Comparison of ENCODE assay signal across 9 cellular contexts in the genomic region with DNA sequence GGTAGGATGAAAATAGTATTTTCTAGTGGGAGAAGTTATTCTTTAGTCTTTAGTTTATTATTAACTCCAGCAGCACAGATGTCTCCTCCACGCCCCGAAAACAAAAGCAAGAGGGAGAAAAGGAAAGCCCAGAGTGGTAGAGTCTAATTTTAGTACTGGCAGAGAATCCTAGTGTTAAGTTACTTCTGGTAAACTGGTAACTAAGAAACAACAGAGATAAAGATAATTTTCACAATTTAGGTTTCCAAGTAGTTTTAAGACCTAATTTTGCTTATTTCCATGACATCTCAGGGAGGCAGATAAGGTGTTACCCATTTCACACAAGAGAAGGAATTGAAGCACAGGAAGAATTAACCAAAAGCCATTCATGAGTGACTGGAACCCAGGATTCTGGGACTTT. TPM values are rescaled to one million over a fixed set of nuclear protein-coding genes. Genes with fewer than 3 reads are reported as not detected.
DNase-seq lines count a peak whose midpoint lies in the region; ATAC-seq and TF ChIP-seq lines count a peak whose summit lies in the region.
"Had no signal": no experiment of that assay in that cellular context is flagged by ENCODE, and none has a peak within 500 bp of the region (broad histone marks: within the 10 kb centered on the region; RNA-seq: fewer than 3 reads in every experiment).

No MANE protein-coding gene starts in this region.

- intact Hi-C loops in right cardiac atrium (cut with DNase I) (no loop called here), gastrocnemius medialis (cut with DNase I; ENCODE audit: low total_unique reads) (no loop called here), spleen (cut with DNase I; ENCODE audit: low total_unique reads) (no loop called here)

- DNase-seq in WTC11 (ENCODE audit: low spot score): no peak
- DNase-seq in right cardiac atrium: no peak
- no peak for DNase-seq in gastrocnemius medialis
- no peak for DNase-seq in spleen
- no peak for DNase-seq in mucosa of gallbladder (ENCODE audit: low spot score)
- DNase-seq in WERI-Rb-1: no peak
- DNase-seq in activated CD8-positive, alpha-beta memory T cell treated with anti-CD3 and anti-CD28 coated beads, Interleukin-2, amount 10 ng/mL, durations not matched to agents 7 days and 5 days: no peak
- DNase-seq: activated T-cell treated with anti-CD3 and anti-CD28 coated beads, Interleukin-2, amount 50 U/mL, for 72 hours had no signal

- TF ChIP-seq CTCF in WTC11 (IDR thresholded peaks at IDR 0.05): no peak
- no peak for TF ChIP-seq CTCF in gastrocnemius medialis (IDR thresholded peaks at IDR 0.05 in 4 of 5, conservative IDR thresholded peaks at IDR 0.05 in 1 of 5)
- no peak for TF ChIP-seq CTCF in spleen (IDR thresholded peaks at IDR 0.05 in 8 of 11, conservative IDR thresholded peaks at IDR 0.05 in 3 of 11)
- TF ChIP-seq CTCF in WERI-Rb-1 (IDR thresholded peaks at IDR 0.05; ENCODE audit: low read depth, low read length): no peak

- no peak for TF ChIP-seq POLR2A in gastrocnemius medialis (IDR thresholded peaks at IDR 0.05)
- TF ChIP-seq POLR2A in spleen (IDR thresholded peaks at IDR 0.05): no peak

- peaks cover 14% of the 10 kb centered on the region for H3K4me1 Mint-ChIP-seq in WTC11
- H3K4me1 Mint-ChIP-seq in activated CD8-positive, alpha-beta memory T cell treated with anti-CD3 and anti-CD28 coated beads, Interleukin-2, amount 10 ng/mL, durations not matched to agents 7 days and 5 days: no peaks in the 10 kb centered on the region

- H3K9me3 ChIP-seq in right cardiac atrium (ENCODE audit: control insufficient read depth, low read length) (no peaks in the 10 kb centered on the region), gastrocnemius medialis (no peaks in the 10 kb centered on the region), spleen (no peaks in the 10 kb centered on the region), WERI-Rb-1 (ENCODE audit: severe bottlenecking) (no peaks in the 10 kb centered on the region)

- peaks cover 20% of the 10 kb centered on the region for H3K36me3 Mint-ChIP-seq in WTC11
- H3K36me3 Mint-ChIP-seq in activated CD8-positive, alpha-beta memory T cell treated with anti-CD3 and anti-CD28 coated beads, Interleukin-2, amount 10 ng/mL, durations not matched to agents 7 days and 5 days: peaks cover 16% of the 10 kb centered on the region

- in situ Hi-C loops in gastrocnemius medialis (cut with MboI; ENCODE audit: low sequenced_read_pairs in 4 of 4): no loop called here

- no peaks in the 10 kb centered on the region for H3K27me3 Mint-ChIP-seq in WTC11 (ENCODE audit: low read depth)
- no peaks in the 10 kb centered on the region for H3K27me3 Mint-ChIP-seq in activated CD8-positive, alpha-beta memory T cell treated with anti-CD3 and anti-CD28 coated beads, Interleukin-2, amount 10 ng/mL, durations not matched to agents 7 days and 5 days

- no peaks in the 10 kb centered on the region for H3K27me3 ChIP-seq in right cardiac atrium (ENCODE audit: control insufficient read depth, insufficient read depth)
- no peaks in the 10 kb centered on the region for H3K27me3 ChIP-seq in gastrocnemius medialis
- H3K27me3 ChIP-seq in spleen (replicated peaks in 1 of 7): no peaks in the 10 kb centered on the region
- no peaks in the 10 kb centered on the region for H3K27me3 ChIP-seq in WERI-Rb-1 (ENCODE audit: insufficient read depth, low read depth, severe bottlenecking)

- H3K4me1 ChIP-seq in right cardiac atrium (ENCODE audit: control insufficient read depth, insufficient read depth, low read length) (no peaks in the 10 kb centered on the region), gastrocnemius medialis (peaks cover 24 to 29% of the 10 kb centered on the region in 2 donors), spleen (no peaks in the 10 kb centered on the region)

- peaks cover 0 to 5% of the 10 kb centered on the region in 2 donors for H3K36me3 ChIP-seq in gastrocnemius medialis
- peaks cover 4 to 39% (median 20%) of the 10 kb centered on the region in 6 donors for H3K36me3 ChIP-seq in spleen
- peaks cover 23% of the 10 kb centered on the region for H3K36me3 ChIP-seq in WERI-Rb-1

- POLR2A ChIA-PET in WTC11 (lab: Charles Lee): interaction anchor here (1.5 to 2.1 kb wide), 2 partner anchors 16 to 18 kb away, joined by 4 to 9 read pairs; partner anchors contain the start of gene ATP5MC2

- 23% methylated on average over 2 of the region's 2 CpGs for WGBS in right cardiac atrium
- 54 to 87% (median 79%) methylated on average over 2 of the region's 2 CpGs for whole genome bisulfite sequencing in spleen, 5 donors

- H3K9me3 Mint-ChIP-seq in WTC11: no peaks in the 10 kb centered on the region
- H3K9me3 Mint-ChIP-seq in activated CD8-positive, alpha-beta memory T cell treated with anti-CD3 and anti-CD28 coated beads, Interleukin-2, amount 10 ng/mL, durations not matched to agents 7 days and 5 days (ENCODE audit: low read depth): no peaks in the 10 kb centered on the region
- H3K9me3 Mint-ChIP-seq: activated T-cell treated with anti-CD3 and anti-CD28 coated beads, Interleukin-2, amount 50 U/mL, for 72 hours had no signal

- CTCF ChIA-PET in WTC11 (lab: Charles Lee): interaction anchor here (3.0 to 3.3 kb wide), 2 partner anchors 17 to 116 kb away, joined by 20 to 24 read pairs; partner anchors contain the start of gene ATP5MC2
- CTCF ChIA-PET in activated CD8-positive, alpha-beta memory T cell treated with anti-CD3 and anti-CD28 coated beads, Interleukin-2, amount 10 ng/mL, durations not matched to agents 7 days and 5 days (lab: Charles Lee): interaction anchor here (1.7 kb wide), 1 partner anchor 16 kb away, joined by 12 read pairs; the partner anchor contains the start of gene ATP5MC2

- peak overlapping the region; percentile 99 for H3K27ac ChIP-seq in right cardiac atrium (ENCODE audit: low read length)
- peak overlapping the region; percentile 77 to 88 (median 84) for H3K27ac ChIP-seq in gastrocnemius medialis
- peak overlapping the region in 1 of 8 donors; percentile 26 for H3K27ac ChIP-seq in spleen
- H3K27ac ChIP-seq in WERI-Rb-1: no peak overlapping the region

- no peak overlapping the region for H3K4me3 Mint-ChIP-seq in WTC11
- no peak overlapping the region for H3K4me3 Mint-ChIP-seq in activated CD8-positive, alpha-beta memory T cell treated with anti-CD3 and anti-CD28 coated beads, Interleukin-2, amount 10 ng/mL, durations not matched to agents 7 days and 5 days
- H3K4me3 Mint-ChIP-seq: activated T-cell treated with anti-CD3 and anti-CD28 coated beads, Interleukin-2, amount 50 U/mL, for 72 hours had no signal

- H3K27ac Mint-ChIP-seq in WTC11: peak overlapping the region; percentile 96
- H3K27ac Mint-ChIP-seq in activated CD8-positive, alpha-beta memory T cell treated with anti-CD3 and anti-CD28 coated beads, Interleukin-2, amount 10 ng/mL, durations not matched to agents 7 days and 5 days: no peak overlapping the region
- H3K27ac Mint-ChIP-seq: activated T-cell treated with anti-CD3 and anti-CD28 coated beads, Interleukin-2, amount 50 U/mL, for 72 hours had no signal

- no peak overlapping the region for H3K4me3 ChIP-seq in right cardiac atrium (ENCODE audit: low read length)
- peak overlapping the region; percentile 33 to 53 (median 35) for H3K4me3 ChIP-seq in gastrocnemius medialis
- H3K4me3 ChIP-seq in spleen: no peak overlapping the region
- H3K4me3 ChIP-seq in WERI-Rb-1 (ENCODE audit: low read depth, low read length): no peak overlapping the region

- ATAC-seq in GM21786 (IDR thresholded peaks at IDR 0.05; ENCODE audit: unreplicated experiment): peak; percentile 58
- no peak for ATAC-seq in WTC11
- ATAC-seq in right cardiac atrium: peak; percentile 55 to 57
- peak; percentile 81 to 83 for ATAC-seq in gastrocnemius medialis
- no peak for ATAC-seq in activated CD8-positive, alpha-beta memory T cell treated with anti-CD3 and anti-CD28 coated beads, Interleukin-2, amount 10 ng/mL, durations not matched to agents 7 days and 5 days
- ATAC-seq: activated T-cell treated with anti-CD3 and anti-CD28 coated beads, Interleukin-2, amount 50 U/mL, for 72 hours had no signal

TF ChIP-seq in WTC11, 78 proteins besides CTCF, POLR2A, EP300 and RAD21 (continues in another document):
- TF ChIP-seq ETV6 (CRISPR knock-in tag; IDR thresholded peaks at IDR 0.05) (no peak), JUN (CRISPR knock-in tag; IDR thresholded peaks at IDR 0.05) (no peak), ZBTB21 (CRISPR knock-in tag; IDR thresholded peaks at IDR 0.05; ENCODE audit: borderline replicate concordance) (no peak)
- TF ChIP-seq, protein P1, sequence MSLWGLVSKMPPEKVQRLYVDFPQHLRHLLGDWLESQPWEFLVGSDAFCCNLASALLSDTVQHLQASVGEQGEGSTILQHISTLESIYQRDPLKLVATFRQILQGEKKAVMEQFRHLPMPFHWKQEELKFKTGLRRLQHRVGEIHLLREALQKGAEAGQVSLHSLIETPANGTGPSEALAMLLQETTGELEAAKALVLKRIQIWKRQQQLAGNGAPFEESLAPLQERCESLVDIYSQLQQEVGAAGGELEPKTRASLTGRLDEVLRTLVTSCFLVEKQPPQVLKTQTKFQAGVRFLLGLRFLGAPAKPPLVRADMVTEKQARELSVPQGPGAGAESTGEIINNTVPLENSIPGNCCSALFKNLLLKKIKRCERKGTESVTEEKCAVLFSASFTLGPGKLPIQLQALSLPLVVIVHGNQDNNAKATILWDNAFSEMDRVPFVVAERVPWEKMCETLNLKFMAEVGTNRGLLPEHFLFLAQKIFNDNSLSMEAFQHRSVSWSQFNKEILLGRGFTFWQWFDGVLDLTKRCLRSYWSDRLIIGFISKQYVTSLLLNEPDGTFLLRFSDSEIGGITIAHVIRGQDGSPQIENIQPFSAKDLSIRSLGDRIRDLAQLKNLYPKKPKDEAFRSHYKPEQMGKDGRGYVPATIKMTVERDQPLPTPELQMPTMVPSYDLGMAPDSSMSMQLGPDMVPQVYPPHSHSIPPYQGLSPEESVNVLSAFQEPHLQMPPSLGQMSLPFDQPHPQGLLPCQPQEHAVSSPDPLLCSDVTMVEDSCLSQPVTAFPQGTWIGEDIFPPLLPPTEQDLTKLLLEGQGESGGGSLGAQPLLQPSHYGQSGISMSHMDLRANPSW (CRISPR knock-in tag; conservative IDR thresholded peaks at IDR 0.05; ENCODE audit: low read depth): no peak

RNA-seq across cellular contexts. Expression of gene ATP5MC2, which starts 16.3 kb away (rescaled TPM):
- total RNA-seq in WTC11 (2021): 411 to 527 TPM (median 517 TPM) in 3 replicates
- total RNA-seq in right cardiac atrium: 100 to 1,000 TPM; 397 to 507 (median 497) TPM
- polyA plus RNA-seq in right cardiac atrium: 740 TPM
- 100 to 1,000 TPM; 428 to 714 (median 580) TPM for total RNA-seq in gastrocnemius medialis
- 100 to 1,000 TPM; 231 to 323 (median 282) TPM for total RNA-seq in spleen
- polyA plus RNA-seq in spleen: 100 to 1,000 TPM; 467 to 526 (median 515) TPM
- 318 TPM for total RNA-seq in mucosa of gallbladder
- 100 to 1,000 TPM; 253 to 333 TPM for total RNA-seq in activated CD8-positive, alpha-beta memory T cell treated with anti-CD3 and anti-CD28 coated beads, Interleukin-2, amount 10 ng/mL, durations not matched to agents 7 days and 5 days

RNA-seq across cellular contexts. Expression of gene ATF7, which starts 33.4 kb away (rescaled TPM):
- total RNA-seq in WTC11 (2021) (16.3 to 20.3 TPM (median 19.7 TPM) in 3 replicates), right cardiac atrium (10 to 100 TPM; 30.7 to 36.9 (median 33.3) TPM), gastrocnemius medialis (10 to 100 TPM; 21.9 to 47.9 (median 26.3) TPM), spleen (10 to 100 TPM; 30.0 to 52.8 (median 47.6) TPM), mucosa of gallbladder (53.3 TPM)
- polyA plus RNA-seq in right cardiac atrium (22.8 TPM), spleen (10 to 100 TPM in 1 of 3 donors, 1 to 10 TPM in 2; 6.5 to 12.1 (median 8.5) TPM)
- total RNA-seq in activated CD8-positive, alpha-beta memory T cell treated with anti-CD3 and anti-CD28 coated beads, Interleukin-2, amount 10 ng/mL, durations not matched to agents 7 days and 5 days: 10 to 100 TPM; 24.6 to 33.8 TPM

Comparison
In these comparisons a context has a peak if more than half of its experiments do, and no peak if none do; other contexts are left out.
1. ATAC-seq: peak in GM21786 (single experiment), right cardiac atrium (2 of 2) and gastrocnemius medialis (2 of 2); none in WTC11 (single experiment) and activated CD8-positive, alpha-beta memory T cell treated with anti-CD3 and anti-CD28 coated beads, Interleukin-2, amount 10 ng/mL, durations not matched to agents 7 days and 5 days (single experiment).
2. H3K4me3 ChIP-seq: peak in gastrocnemius medialis (4 of 4); none in right cardiac atrium (single experiment), spleen (0 of 8) and WERI-Rb-1 (single experiment).